In genomic region chr1:32199043-32199716, GRCh38 we compare ENCODE assay signal across 9 cellular contexts. TPM values are rescaled to one million over a fixed set of nuclear protein-coding genes. Genes with fewer than 3 reads are reported as not detected.
DNase-seq lines count a peak whose midpoint lies in the region; ATAC-seq and TF ChIP-seq lines count a peak whose summit lies in the region.
"Had no signal": no experiment of that assay in that cellular context is flagged by ENCODE, and none has a peak within 500 bp of the region (broad histone marks: within the 10 kb centered on the region; RNA-seq: fewer than 3 reads in every experiment).

No MANE protein-coding gene starts in this region.

- peak overlapping the region; percentile 80 for H2AK5ac ChIP-seq in neuronal stem cell (ENCODE audit: low read depth, low read length)

- no peaks in the 10 kb centered on the region for H3K79me1 ChIP-seq in neuronal stem cell (ENCODE audit: low read depth, low read length)

- H3K9me3 ChIP-seq in adipocyte (ENCODE audit: control insufficient read depth, low read length) (no peaks in the 10 kb centered on the region), neuronal stem cell (replicated peaks in 1 of 2; ENCODE audit: control insufficient read depth in 2 of 2, insufficient read depth in 1 of 2, low read depth in 1 of 2, low read length in 2 of 2) (no peaks in the 10 kb centered on the region)

- H2BK120ac ChIP-seq in neuronal stem cell (ENCODE audit: low read depth, low read length): no peak overlapping the region

- H2BK12ac ChIP-seq in neuronal stem cell (ENCODE audit: low read length): peak overlapping the region; percentile 35

- no peaks in the 10 kb centered on the region for H3K79me2 ChIP-seq in GM23338 (replicated peaks; ENCODE audit: insufficient read depth)

- H3K27ac ChIP-seq in GM23338 (ENCODE audit: low read depth): no peak overlapping the region
- H3K27ac ChIP-seq in neuronal stem cell (replicated peaks; ENCODE audit: low read length): no peak overlapping the region

- peaks cover 28% of the 10 kb centered on the region for H3K4me1 ChIP-seq in GM23338 (ENCODE audit: insufficient read depth)
- H3K4me1 ChIP-seq in adipocyte (ENCODE audit: control insufficient read depth, insufficient read depth, low read length): peaks cover 42% of the 10 kb centered on the region
- H3K4me1 ChIP-seq in neuronal stem cell (ENCODE audit: control insufficient read depth in 2 of 2, insufficient read depth in 1 of 2, low read depth in 1 of 2, low read length in 2 of 2): peaks cover 20 to 23% of the 10 kb centered on the region in 2 donors

- H3K36me3 ChIP-seq in GM23338 (ENCODE audit: insufficient read depth): peaks cover 21% of the 10 kb centered on the region
- peaks cover 44% of the 10 kb centered on the region for H3K36me3 ChIP-seq in adipocyte (ENCODE audit: control insufficient read depth, insufficient read depth, low read length, severe bottlenecking)
- H3K36me3 ChIP-seq in neuronal stem cell (replicated peaks in 1 of 2; ENCODE audit: control insufficient read depth in 2 of 2, insufficient read depth in 2 of 2, low read length in 2 of 2): peaks cover 32 to 46% of the 10 kb centered on the region in 2 donors

- H2AFZ ChIP-seq in GM23338: no peak overlapping the region
- H2AFZ ChIP-seq in neuronal stem cell (ENCODE audit: low read length): no peak overlapping the region

- H4K20me1 ChIP-seq in GM23338 (replicated peaks; ENCODE audit: insufficient read depth): peaks cover 4% of the 10 kb centered on the region

- peak overlapping the region; percentile 69; the same call in 1 of the 2 replicates for H3K4me3 ChIP-seq in GM23338
- no peak overlapping the region for H3K4me3 ChIP-seq in adipocyte (ENCODE audit: low read length)
- H3K4me3 ChIP-seq in neuronal stem cell (ENCODE audit: low read length in 2 of 2): peak overlapping the region in 1 of 2 donors; percentile 56

- H3K9ac ChIP-seq in adipocyte (ENCODE audit: low read length) (peak overlapping the region; percentile 75), neuronal stem cell (ENCODE audit: low read depth, low read length, poor library complexity) (peak overlapping the region; percentile 71)

- no peak overlapping the region for H3K4ac ChIP-seq in neuronal stem cell (ENCODE audit: low read length)

- peak overlapping the region; percentile 69 for H2BK15ac ChIP-seq in neuronal stem cell (ENCODE audit: low read length)

- H3K4me2 ChIP-seq in GM23338 (peak overlapping the region; percentile 96), neuronal stem cell (ENCODE audit: insufficient read depth, low read length, poor library complexity, severe bottlenecking) (no peak overlapping the region)

- H3K36me3 Mint-ChIP-seq in GM23338 (ENCODE audit: low read depth) (peaks cover 42% of the 10 kb centered on the region), nephron progenitor cell (ENCODE audit: low read depth) (peaks cover 20% of the 10 kb centered on the region)

- H3K4me3 Mint-ChIP-seq in GM23338: peak overlapping the region; percentile 70; the same call in 2 of the 3 replicates
- H3K4me3 Mint-ChIP-seq in nephron progenitor cell: no peak overlapping the region

- no peak overlapping the region for H4K91ac ChIP-seq in neuronal stem cell (ENCODE audit: low read depth, low read length, poor library complexity)

- H3K27me3 ChIP-seq in GM23338 (ENCODE audit: insufficient read depth): peaks cover 20% of the 10 kb centered on the region
- no peaks in the 10 kb centered on the region for H3K27me3 ChIP-seq in adipocyte (replicated peaks; ENCODE audit: control insufficient read depth, insufficient read depth, low read length)
- peaks cover 0 to 2% (median 0%) of the 10 kb centered on the region in 3 experiments for H3K27me3 ChIP-seq in neuronal stem cell (ENCODE audit: control insufficient read depth in 3 of 3, insufficient read depth in 3 of 3, low read depth in 1 of 3, low read length in 3 of 3)
- H3K27me3 ChIP-seq: brain microvascular endothelial cell had no signal

- H3F3A ChIP-seq in GM23338 (replicated peaks; ENCODE audit: low read depth): peaks cover 37% of the 10 kb centered on the region; the same call in 1 of the 2 replicates

- H3K27me3 Mint-ChIP-seq in GM23338 (ENCODE audit: insufficient read depth, low read depth, poor library complexity) (peaks cover 34% of the 10 kb centered on the region), nephron progenitor cell (ENCODE audit: low read depth, poor library complexity) (peaks cover 8% of the 10 kb centered on the region)

- H3K27ac Mint-ChIP-seq in GM23338: no peak overlapping the region
- H3K27ac Mint-ChIP-seq in nephron progenitor cell: no peak overlapping the region

- ATAC-seq in GM23338 (no peak), GM21423 (IDR thresholded peaks at IDR 0.05; ENCODE audit: unreplicated experiment) (no peak)

- H2BK5ac ChIP-seq in neuronal stem cell (ENCODE audit: low read length): no peak overlapping the region

- peaks cover 2% of the 10 kb centered on the region; the same call in 2 of the 3 replicates for H3K9me3 Mint-ChIP-seq in GM23338
- H3K9me3 Mint-ChIP-seq in nephron progenitor cell: no peaks in the 10 kb centered on the region

- WGBS in neuronal stem cell (ENCODE audit: extremely low coverage in 2 of 2, insufficient read length in 2 of 2, insufficient replicate concordance in 1 of 2), 2 donors: no CpG with 5 or more reads among the region's 4 CpGs

- DNase-seq in GM23338 (ENCODE audit: low spot score): no peak
- no peak for DNase-seq in adipocyte (ENCODE audit: low read depth)
- DNase-seq in neuronal stem cell (ENCODE audit: low spot score): no peak
- DNase-seq in nephron progenitor cell: no peak
- DNase-seq in GM20000 (ENCODE audit: low spot score): no peak
- DNase-seq: activated CD4-positive, CD25-positive, alpha-beta regulatory T cell; brain microvascular endothelial cell; stimulated activated CD4-positive, alpha-beta T cell treated with anti-CD3 and anti-CD28 coated beads, Interleukin-4, amount 100 ng/mL, for 4 hours had no signal

- TF ChIP-seq CTCF in GM23338 (conservative IDR thresholded peaks at IDR 0.05; ENCODE audit: low read depth in 2 of 2): no peak
- no peak for TF ChIP-seq CTCF in nephron progenitor cell (IDR thresholded peaks at IDR 0.05)
- TF ChIP-seq CTCF in GM20000 (IDR thresholded peaks at IDR 0.05; ENCODE audit: extremely low read depth, missing control alignments): no peak

- no peak overlapping the region for H3K23ac ChIP-seq in neuronal stem cell (ENCODE audit: low read depth, low read length, poor library complexity)

- peak overlapping the region; percentile 50 for H3K18ac ChIP-seq in neuronal stem cell (ENCODE audit: low read length)

- peaks cover 42% of the 10 kb centered on the region for H3K4me1 Mint-ChIP-seq in GM23338
- peaks cover 60% of the 10 kb centered on the region for H3K4me1 Mint-ChIP-seq in nephron progenitor cell

- H3K9me2 ChIP-seq in GM23338 (ENCODE audit: insufficient read depth): no peaks in the 10 kb centered on the region

- peak overlapping the region; percentile 29 for H4K8ac ChIP-seq in neuronal stem cell (ENCODE audit: low read depth, low read length)

- no peak overlapping the region for H3K14ac ChIP-seq in neuronal stem cell (ENCODE audit: low read length)

TF ChIP-seq in GM23338, 12 proteins besides CTCF, POLR2A, EP300 and RAD21 (continues in another document):
- TF ChIP-seq STAT1 (IDR thresholded peaks at IDR 0.05; ENCODE audit: unreplicated experiment) (no peak), ZNF114 (CRISPR knock-in tag; IDR thresholded peaks at IDR 0.05) (no peak)
- TF ChIP-seq, protein P1, sequence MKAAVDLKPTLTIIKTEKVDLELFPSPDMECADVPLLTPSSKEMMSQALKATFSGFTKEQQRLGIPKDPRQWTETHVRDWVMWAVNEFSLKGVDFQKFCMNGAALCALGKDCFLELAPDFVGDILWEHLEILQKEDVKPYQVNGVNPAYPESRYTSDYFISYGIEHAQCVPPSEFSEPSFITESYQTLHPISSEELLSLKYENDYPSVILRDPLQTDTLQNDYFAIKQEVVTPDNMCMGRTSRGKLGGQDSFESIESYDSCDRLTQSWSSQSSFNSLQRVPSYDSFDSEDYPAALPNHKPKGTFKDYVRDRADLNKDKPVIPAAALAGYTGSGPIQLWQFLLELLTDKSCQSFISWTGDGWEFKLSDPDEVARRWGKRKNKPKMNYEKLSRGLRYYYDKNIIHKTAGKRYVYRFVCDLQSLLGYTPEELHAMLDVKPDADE (IDR thresholded peaks at IDR 0.05): no peak

RNA-seq across cellular contexts. Expression of gene CCDC28B, which starts 1.2 kb away (rescaled TPM):
- 8.6 and 8.7 TPM in 2 replicates for total RNA-seq in GM23338 (2014; rRNA removed; shearing (Covaris generic))
- polyA plus RNA-seq in GM23338 (2016; fragmentation: Nextera tagmentation; extraction: Ambion mirVana): 35.2 and 39.7 TPM in 2 replicates
- polyA plus RNA-seq in neuronal stem cell (2013, experiment 1 of 2): 23.0 TPM
- 22.7 TPM for polyA plus RNA-seq in neuronal stem cell (2013, experiment 2 of 2)

RNA-seq across cellular contexts. Expression of gene IQCC, which starts 6.3 kb away (rescaled TPM):
- 3.5 and 3.8 TPM in 2 replicates for total RNA-seq in GM23338 (2014; rRNA removed; shearing (Covaris generic))
- polyA plus RNA-seq in GM23338 (2016; fragmentation: Nextera tagmentation; extraction: Ambion mirVana): 1.7 and 2.5 TPM in 2 replicates
- polyA plus RNA-seq in neuronal stem cell (2013, experiment 1 of 2): 4.2 TPM
- polyA plus RNA-seq in neuronal stem cell (2013, experiment 2 of 2): 3.8 TPM

RNA-seq across cellular contexts. Expression of gene DCDC2B, which starts 9.7 kb away (rescaled TPM):
- total RNA-seq in GM23338 (2014; rRNA removed; shearing (Covaris generic)): not detected in 2 replicates
- 0.21 and 0.42 TPM in 2 replicates for polyA plus RNA-seq in GM23338 (2016; fragmentation: Nextera tagmentation; extraction: Ambion mirVana)
- polyA plus RNA-seq in neuronal stem cell (2013, experiment 1 of 2): 0.03 TPM
- not detected for polyA plus RNA-seq in neuronal stem cell (2013, experiment 2 of 2)

RNA-seq across cellular contexts. Expression of gene TXLNA, which starts 19.7 kb away (rescaled TPM):
- 45.2 and 52.1 TPM in 2 replicates for total RNA-seq in GM23338 (2014; rRNA removed; shearing (Covaris generic))
- 13.2 and 15.2 TPM in 2 replicates for polyA plus RNA-seq in GM23338 (2016; fragmentation: Nextera tagmentation; extraction: Ambion mirVana)
- 20.5 TPM for polyA plus RNA-seq in neuronal stem cell (2013, experiment 1 of 2)
- polyA plus RNA-seq in neuronal stem cell (2013, experiment 2 of 2): 20.6 TPM

RNA-seq across cellular contexts. Expression of gene TMEM234, which starts 23.0 kb away (rescaled TPM):
- 4.7 and 7.7 TPM in 2 replicates for total RNA-seq in GM23338 (2014; rRNA removed; shearing (Covaris generic))
- 8.1 and 8.2 TPM in 2 replicates for polyA plus RNA-seq in GM23338 (2016; fragmentation: Nextera tagmentation; extraction: Ambion mirVana)
- 7.0 TPM for polyA plus RNA-seq in neuronal stem cell (2013, experiment 1 of 2)
- polyA plus RNA-seq in neuronal stem cell (2013, experiment 2 of 2): 7.0 TPM
